In the genomic region with DNA sequence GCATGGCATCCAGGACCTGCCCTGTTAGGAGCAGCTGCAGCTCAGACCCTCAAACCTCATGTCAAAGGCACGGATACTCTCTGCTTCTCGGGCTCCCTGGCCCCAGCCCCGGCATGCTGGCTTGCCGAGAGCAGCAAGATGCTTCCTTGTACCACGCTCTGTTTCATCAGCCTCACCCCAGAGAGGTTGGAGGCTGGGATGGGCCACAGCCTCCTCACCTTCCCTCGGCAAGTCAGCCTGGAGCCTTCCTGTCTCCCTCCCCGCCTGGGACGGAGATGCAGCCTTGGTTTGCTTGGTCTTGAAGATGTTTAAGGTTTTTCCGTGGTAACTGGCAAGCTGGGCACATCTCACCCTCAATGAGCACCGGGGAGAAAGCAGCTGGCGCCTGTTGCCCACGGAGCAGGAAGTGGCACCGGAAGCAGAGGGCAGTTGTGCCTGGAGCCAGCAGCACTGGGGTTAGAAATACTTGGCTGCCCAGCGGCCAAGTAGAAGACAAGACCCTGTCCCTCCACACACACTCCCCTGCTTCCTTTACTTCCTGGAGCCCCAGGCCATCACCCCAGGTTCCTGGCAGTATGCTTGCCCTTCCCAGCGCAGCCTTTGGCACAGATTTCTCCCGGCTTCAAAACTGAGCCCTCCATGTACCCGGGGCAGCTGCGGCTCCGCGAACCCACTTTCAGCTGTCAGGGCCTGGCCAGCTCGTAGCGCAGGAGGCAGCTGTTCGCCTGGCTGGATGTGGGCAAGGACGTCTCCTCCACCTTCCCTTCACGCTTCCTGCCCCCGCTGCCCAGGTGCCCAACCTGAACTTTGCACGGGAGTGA, we compare ENCODE assay signal across 9 cellular contexts.
A peak's percentile ranks its signal among the peaks of the same experiment; 100 is the strongest.
DNase-seq lines count a peak whose midpoint lies in the region; ATAC-seq and TF ChIP-seq lines count a peak whose summit lies in the region.
"Had no signal": no experiment of that assay in that cellular context is flagged by ENCODE, and none has a peak within 500 bp of the region (broad histone marks: within the 10 kb centered on the region; RNA-seq: fewer than 3 reads in every experiment).

No MANE protein-coding gene starts in this region.

- TF ChIP-seq CTCF in Loucy (conservative IDR thresholded peaks at IDR 0.05; ENCODE audit: low read length): no peak

- peak; percentile 46 to 50 for DNase-seq in activated CD4-positive, alpha-beta T cell treated with anti-CD3 and anti-CD28 coated beads, Interleukin-2, amount 50 U/mL, for 48 hours
- DNase-seq in germinal center (ENCODE audit: low spot score): peak; percentile 38
- DNase-seq in stimulated activated CD4-positive, alpha-beta T cell treated with anti-CD3 and anti-CD28 coated beads, Interleukin-4, amount 100 ng/mL, for 4 hours: peak; percentile 20 to 26
- no peak for DNase-seq in NCI-H1417 treated with DMSO at 0.1 percent for 48 hours (lab: John Stamatoyannopoulos, UW)

- peak overlapping the region; percentile 76 for H3K9ac ChIP-seq in Loucy (ENCODE audit: low read depth, low read length, poor library complexity, severe bottlenecking)

- no peaks in the 10 kb centered on the region for H3K9me2 ChIP-seq in Loucy (replicated peaks; ENCODE audit: low read depth, low read length)

- peak overlapping the region; percentile 36 for H2AFZ ChIP-seq in Loucy (ENCODE audit: low read length)

- H3K4me2 ChIP-seq in Loucy (ENCODE audit: low read depth, low read length, poor library complexity, severe bottlenecking): peak overlapping the region; percentile 71

- H3K4me3 ChIP-seq in Loucy (ENCODE audit: low read length, poor library complexity, severe bottlenecking): peak overlapping the region; percentile 47

- no peaks in the 10 kb centered on the region for H3K36me3 ChIP-seq in Loucy (ENCODE audit: insufficient read depth, low read length)

- ATAC-seq in GM21723 (IDR thresholded peaks at IDR 0.05; ENCODE audit: unreplicated experiment): no peak
- no peak for ATAC-seq in GM19351 (IDR thresholded peaks at IDR 0.05; ENCODE audit: unreplicated experiment)
- ATAC-seq in GM21367 (IDR thresholded peaks at IDR 0.05; ENCODE audit: unreplicated experiment): no peak
- ATAC-seq: HCT116 had no signal

- H3F3A ChIP-seq in Loucy (ENCODE audit: low read depth): no peaks in the 10 kb centered on the region

- H3K27me3 ChIP-seq in Loucy (ENCODE audit: insufficient read depth, low read length, poor library complexity, severe bottlenecking): no peaks in the 10 kb centered on the region

- no peaks in the 10 kb centered on the region for H3K79me2 ChIP-seq in Loucy (ENCODE audit: insufficient read depth, low read length)

- H4K20me1 ChIP-seq in Loucy (ENCODE audit: insufficient read depth, low read length, poor library complexity, severe bottlenecking): no peaks in the 10 kb centered on the region

- H3K4me1 ChIP-seq in Loucy (ENCODE audit: insufficient read depth, low read length, poor library complexity, severe bottlenecking): peaks cover 27% of the 10 kb centered on the region

- no peaks in the 10 kb centered on the region for H3K9me3 ChIP-seq in Loucy (ENCODE audit: insufficient read depth, low read depth, low read length)
